ENCODE assay signal across 25 cellular contexts in genomic region chr2:132559921-132560320, GRCh38.
A peak's percentile ranks its signal among the peaks of the same experiment; 100 is the strongest.
DNase-seq lines count a peak whose midpoint lies in the region; ATAC-seq and TF ChIP-seq lines count a peak whose summit lies in the region.
"Had no signal": no experiment of that assay in that cellular context is flagged by ENCODE, and none has a peak within 500 bp of the region (broad histone marks: within the 10 kb centered on the region; RNA-seq: fewer than 3 reads in every experiment).

No MANE protein-coding gene starts in this region.

- H3K9me3 Mint-ChIP-seq in nephron progenitor cell, result peaks cover under 1% of the 10 kb centered on the region
- H3K9me3 Mint-ChIP-seq in neural progenitor cell, result peaks cover 3% of the 10 kb centered on the region
- peaks cover 18% of the 10 kb centered on the region for H3K9me3 Mint-ChIP-seq in osteocyte (ENCODE audit: unreplicated experiment)

- no peak overlapping the region for H3K9ac ChIP-seq in neural progenitor cell
- H3K9ac ChIP-seq: BLaER1 had no signal

- H3K9me3 ChIP-seq in neural progenitor cell (ENCODE audit: low read depth), result no peaks in the 10 kb centered on the region
- H3K9me3 ChIP-seq: BE2C, BLaER1 had no signal

- peaks cover 5% of the 10 kb centered on the region for H3K27me3 Mint-ChIP-seq in nephron progenitor cell (ENCODE audit: low read depth, poor library complexity)
- peaks cover 1% of the 10 kb centered on the region for H3K27me3 Mint-ChIP-seq in neural progenitor cell (ENCODE audit: insufficient read depth, low read depth)
- no peaks in the 10 kb centered on the region for H3K27me3 Mint-ChIP-seq in osteocyte (ENCODE audit: unreplicated experiment)
- H3K27me3 Mint-ChIP-seq: CD4-positive, alpha-beta memory T cell; CD8-positive, alpha-beta memory T cell had no signal

- H3K4me1 Mint-ChIP-seq in nephron progenitor cell, result peaks cover 50% of the 10 kb centered on the region
- H3K4me1 Mint-ChIP-seq in neural progenitor cell, result peaks cover 23% of the 10 kb centered on the region
- no peaks in the 10 kb centered on the region for H3K4me1 Mint-ChIP-seq in osteocyte (ENCODE audit: unreplicated experiment)
- H3K4me1 Mint-ChIP-seq: CD14-positive monocyte; CD4-positive, alpha-beta memory T cell; CD4-positive, CD25-positive, alpha-beta regulatory T cell; CD8-positive, alpha-beta memory T cell had no signal

- no peak overlapping the region for H2AFZ ChIP-seq in neural progenitor cell (replicated peaks)

- H3K27ac Mint-ChIP-seq in nephron progenitor cell, result peak overlapping the region; percentile 9
- peak overlapping the region; percentile 2 for H3K27ac Mint-ChIP-seq in neural progenitor cell
- H3K27ac Mint-ChIP-seq in osteocyte (ENCODE audit: unreplicated experiment), result no peak overlapping the region
- H3K27ac Mint-ChIP-seq: CD4-positive, alpha-beta memory T cell; CD4-positive, CD25-positive, alpha-beta regulatory T cell; CD8-positive, alpha-beta memory T cell had no signal

- H3K4me3 ChIP-seq in neural progenitor cell, result no peak overlapping the region
- H3K4me3 ChIP-seq: BLaER1, GM12878 had no signal

- H3K27ac ChIP-seq in neural progenitor cell, result no peak overlapping the region
- H3K27ac ChIP-seq: BLaER1 had no signal

- H3K4me2 ChIP-seq in neural progenitor cell, result no peak overlapping the region
- H3K4me2 ChIP-seq: BLaER1 had no signal

- H3K79me2 ChIP-seq in neural progenitor cell (ENCODE audit: low read depth), result no peaks in the 10 kb centered on the region

- H3F3A ChIP-seq in neural progenitor cell (ENCODE audit: low read depth), result no peaks in the 10 kb centered on the region

- no peaks in the 10 kb centered on the region for H3K27me3 ChIP-seq in neural progenitor cell
- H3K27me3 ChIP-seq: BE2C, BLaER1 had no signal

- H4K20me1 ChIP-seq in neural progenitor cell (ENCODE audit: low read depth), result no peaks in the 10 kb centered on the region
- H4K20me1 ChIP-seq: BLaER1 had no signal

- ATAC-seq in HG03108 (IDR thresholded peaks at IDR 0.05; ENCODE audit: unreplicated experiment), result no peak
- ATAC-seq: GM12878 had no signal

- H3K4me3 Mint-ChIP-seq in nephron progenitor cell (no peak overlapping the region), neural progenitor cell (no peak overlapping the region), osteocyte (ENCODE audit: unreplicated experiment) (no peak overlapping the region)
- H3K4me3 Mint-ChIP-seq: CD14-positive monocyte; CD4-positive, alpha-beta memory T cell; CD4-positive, CD25-positive, alpha-beta regulatory T cell; CD8-positive, alpha-beta memory T cell had no signal

- H3K4me1 ChIP-seq in neural progenitor cell, result peaks cover 4% of the 10 kb centered on the region
- H3K4me1 ChIP-seq: BE2C, BLaER1 had no signal

- H3K36me3 Mint-ChIP-seq in nephron progenitor cell (ENCODE audit: low read depth) (no peaks in the 10 kb centered on the region), neural progenitor cell (no peaks in the 10 kb centered on the region), osteocyte (ENCODE audit: unreplicated experiment) (no peaks in the 10 kb centered on the region)
- H3K36me3 Mint-ChIP-seq: CD14-positive monocyte; CD4-positive, alpha-beta memory T cell; CD4-positive, CD25-positive, alpha-beta regulatory T cell had no signal

- no peak for DNase-seq in nephron progenitor cell
- DNase-seq in neural progenitor cell (ENCODE audit: low spot score), result no peak
- peak; percentile 62 for DNase-seq in osteocyte (ENCODE audit: extremely low spot score, unreplicated experiment)
- no peak for DNase-seq in activated CD4-positive, CD25-positive, alpha-beta regulatory T cell treated with anti-CD3 and anti-CD28 coated beads, Interleukin-2, amount 50 U/mL, for 72 hours
- no peak for DNase-seq in OCI-M2 (lab: John Stamatoyannopoulos, UW; ENCODE audit: unreplicated experiment)
- DNase-seq in stimulated activated CD4-positive, alpha-beta T cell treated with anti-CD3 and anti-CD28 coated beads, Interleukin-4, amount 100 ng/mL, for 1 hour, result no peak
- DNase-seq: 8988T; ACHN; BE2C; C1 segment of cervical spinal cord; CD4-positive, alpha-beta memory T cell; CD4-positive, CD25-positive, alpha-beta regulatory T cell; CD8-positive, alpha-beta memory T cell; COR-L47; DMS 273 treated with DMSO at 0.1 percent for 48 hours; DMS153; DMS53; DMS79; DND-41; EL; GDM1 had no signal

- no peaks in the 10 kb centered on the region for H3K36me3 ChIP-seq in neural progenitor cell
- H3K36me3 ChIP-seq: BE2C, BLaER1 had no signal

- TF ChIP-seq CTCF in nephron progenitor cell (IDR thresholded peaks at IDR 0.05) (no peak), neural progenitor cell (IDR thresholded peaks at IDR 0.05) (no peak), osteocyte (IDR thresholded peaks at IDR 0.05) (no peak)
